34 cellular contexts compared by ENCODE assay signal in genomic region chr9:124376329-124376728, GRCh38.
"Had no signal": no experiment of that assay in that cellular context is flagged by ENCODE, and none has a peak within 500 bp of the region (broad histone marks: within the 10 kb centered on the region; RNA-seq: fewer than 3 reads in every experiment).

No MANE protein-coding gene starts in this region.

- ATAC-seq: activated T-cell treated with anti-CD3 and anti-CD28 coated beads, Interleukin-2, amount 50 U/mL, for 72 hours; activated T-helper 17 cell treated with anti-CD3 and anti-CD28 coated beads, Interleukin-2, amount 50 U/mL, for 72 hours had no signal

- H3K4me3 ChIP-seq: ascending aorta, breast epithelium, PC-9 had no signal

- H3K27me3 ChIP-seq: ascending aorta, breast epithelium had no signal

- H3K27ac Mint-ChIP-seq: activated B cell treated with CpG ODN at 0.5 μM for 24 hours; activated CD4-positive, alpha-beta memory T cell treated with anti-CD3 and anti-CD28 coated beads, Interleukin-2, amount 10 ng/mL, durations not matched to agents 7 days and 5 days; activated naive CD8-positive, alpha-beta T cell treated with anti-CD3 and anti-CD28 coated beads for 36 hours; activated T-cell treated with anti-CD3 and anti-CD28 coated beads, Interleukin-2, amount 50 U/mL, for 72 hours; activated T-helper 17 cell treated with anti-CD3 and anti-CD28 coated beads, Interleukin-2, amount 50 U/mL, for 72 hours had no signal

- H3K27me3 Mint-ChIP-seq: activated B cell treated with CpG ODN at 0.5 μM for 24 hours; activated CD4-positive, alpha-beta memory T cell treated with anti-CD3 and anti-CD28 coated beads, Interleukin-2, amount 10 ng/mL, durations not matched to agents 7 days and 5 days; activated naive CD8-positive, alpha-beta T cell treated with anti-CD3 and anti-CD28 coated beads for 36 hours; activated T-helper 17 cell treated with anti-CD3 and anti-CD28 coated beads, Interleukin-2, amount 50 U/mL, for 72 hours had no signal

- DNase-seq: activated B cell treated with CpG ODN at 0.5 μM for 24 hours; activated CD4-positive, alpha-beta memory T cell treated with anti-CD3 and anti-CD28 coated beads, Interleukin-2, amount 10 ng/mL, durations not matched to agents 7 days and 5 days; activated CD4-positive, alpha-beta T cell treated with anti-CD3 and anti-CD28 coated beads for 4 hours; activated CD4-positive, alpha-beta T cell treated with anti-CD3 and anti-CD28 coated beads, Interleukin-2, amount 50 U/mL, for 1 hour; activated CD4-positive, CD25-positive, alpha-beta regulatory T cell treated with anti-CD3 and anti-CD28 coated beads, Interleukin-2, amount 50 U/mL, for 72 hours; activated effector memory CD4-positive, alpha-beta T cell treated with anti-CD3 and anti-CD28 coated beads, Interleukin-2, amount 50 U/mL, for 16 hours; activated naive CD4-positive, alpha-beta T cell; activated naive CD4-positive, alpha-beta T cell treated with anti-CD3 and anti-CD28 coated beads, Interleukin-2, amount 50 U/mL, for 16 hours; activated naive CD8-positive, alpha-beta T cell treated with anti-CD3 and anti-CD28 coated beads for 36 hours; activated T-cell treated with anti-CD3 and anti-CD28 coated beads, Interleukin-2, amount 50 U/mL, for 1 hour; activated T-cell treated with anti-CD3 and anti-CD28 coated beads, Interleukin-2, amount 50 U/mL, for 72 hours; amniotic stem cell; Kasumi-1; KG1; MM.1S; MV-4-11; NCI-H1092; NCI-H1436 treated with DMSO at 0.1 percent for 48 hours; NCI-H1694 treated with DMSO at 0.1 percent for 48 hours; NCI-H2029; NCI-H510A; NCI-H526; NCI-H748 treated with DMSO at 0.1 percent for 48 hours; NK-92 treated with Interleukin-12 subunit alpha and Interleukin-12 subunit beta, amount 100 ng/mL, for 24 hours; PC-9; Right ventricle myocardium superior; SW 1271; T-helper 1 cell; T-helper 2 cell; T-helper 9 cell had no signal

- H3K4me1 Mint-ChIP-seq: activated B cell treated with CpG ODN at 0.5 μM for 24 hours had no signal

- H3K9me3 Mint-ChIP-seq: activated CD4-positive, alpha-beta memory T cell treated with anti-CD3 and anti-CD28 coated beads, Interleukin-2, amount 10 ng/mL, durations not matched to agents 7 days and 5 days; activated T-cell treated with anti-CD3 and anti-CD28 coated beads, Interleukin-2, amount 50 U/mL, for 72 hours; activated T-helper 17 cell treated with anti-CD3 and anti-CD28 coated beads, Interleukin-2, amount 50 U/mL, for 72 hours had no signal

- H3K36me3 ChIP-seq: breast epithelium had no signal

- H3K9me3 ChIP-seq: ascending aorta, breast epithelium had no signal

- H3K4me1 ChIP-seq: breast epithelium had no signal

- H3K4me3 Mint-ChIP-seq: activated B cell treated with CpG ODN at 0.5 μM for 24 hours; activated CD4-positive, alpha-beta memory T cell treated with anti-CD3 and anti-CD28 coated beads, Interleukin-2, amount 10 ng/mL, durations not matched to agents 7 days and 5 days; activated naive CD8-positive, alpha-beta T cell treated with anti-CD3 and anti-CD28 coated beads for 36 hours; activated T-cell treated with anti-CD3 and anti-CD28 coated beads, Interleukin-2, amount 50 U/mL, for 72 hours; activated T-helper 17 cell treated with anti-CD3 and anti-CD28 coated beads, Interleukin-2, amount 50 U/mL, for 72 hours had no signal

- H3K27ac ChIP-seq: ascending aorta, breast epithelium, PC-9, VCaP had no signal
